ENCODE assay signal across 20 cellular contexts in genomic region chr15:42691770-42692169, GRCh38. TPM values are rescaled to one million over a fixed set of nuclear protein-coding genes. Genes with fewer than 3 reads are reported as not detected.
DNase-seq lines count a peak whose midpoint lies in the region; ATAC-seq, FAIRE-seq and TF ChIP-seq lines count a peak whose summit lies in the region.
"Had no signal": no experiment of that assay in that cellular context is flagged by ENCODE, and none has a peak within 500 bp of the region (broad histone marks: within the 10 kb centered on the region; RNA-seq: fewer than 3 reads in every experiment).

No MANE protein-coding gene starts in this region.

- H3K36me3 Mint-ChIP-seq in activated CD8-positive, alpha-beta T cell treated with anti-CD3 and anti-CD28 coated beads, Interleukin-2, amount 10 ng/mL, durations not matched to agents 7 days and 5 days (ENCODE audit: low read depth), result peaks cover 9% of the 10 kb centered on the region
- no peaks in the 10 kb centered on the region for H3K36me3 Mint-ChIP-seq in activated CD8-positive, alpha-beta T cell treated with anti-CD3 and anti-CD28 coated beads for 36 hours (ENCODE audit: low read depth)
- H3K36me3 Mint-ChIP-seq in H9 (ENCODE audit: insufficient read depth in 1 of 3, low read depth in 3 of 3), result peaks cover 0 to 14% (median 2%) of the 10 kb centered on the region in 3 experiments; a peak in 3 of 7 replicates
- peaks cover 16% of the 10 kb centered on the region for H3K36me3 Mint-ChIP-seq in endothelial cell (ENCODE audit: low read depth, unreplicated experiment)
- peaks cover 11% of the 10 kb centered on the region for H3K36me3 Mint-ChIP-seq in stimulated activated effector memory CD8-positive, alpha-beta T cell treated with anti-CD3 and anti-CD28 coated beads, Interleukin-12 subunit alpha, Interleukin-12 subunit beta, amount 100 ng/mL, for 72 hours

- no peak for DNase-seq in activated CD8-positive, alpha-beta T cell treated with anti-CD3 and anti-CD28 coated beads, Interleukin-2, amount 10 ng/mL, durations not matched to agents 7 days and 5 days
- DNase-seq in activated CD8-positive, alpha-beta T cell treated with anti-CD3 and anti-CD28 coated beads for 36 hours, result no peak
- DNase-seq in H9, result no peak
- no peak for DNase-seq in endothelial cell (ENCODE audit: low spot score)
- DNase-seq in stimulated activated effector memory CD8-positive, alpha-beta T cell treated with anti-CD3 and anti-CD28 coated beads, Interleukin-12 subunit alpha, Interleukin-12 subunit beta, amount 100 ng/mL, for 72 hours (ENCODE audit: low spot score in 2 of 2), result no peak
- DNase-seq in NCI-H748 treated with DMSO at 0.1 percent for 48 hours (lab: John Stamatoyannopoulos, UW), result no peak
- DNase-seq in H54 (ENCODE audit: insufficient read length, low spot score), result no peak
- DNase-seq: CD4-positive, alpha-beta T cell; HFFc6; NCI-H1417 treated with DMSO at 0.1 percent for 48 hours; NCI-H187 treated with DMSO at 0.1 percent for 48 hours; NCI-H2227 treated with DMSO at 0.1 percent for 48 hours; NCI-H524; SHP77 had no signal

- no peaks in the 10 kb centered on the region for H3K23me2 ChIP-seq in H9 (ENCODE audit: insufficient read length, low read depth, low read length, poor library complexity, severe bottlenecking)

- CTCF ChIA-PET in activated CD8-positive, alpha-beta T cell treated with anti-CD3 and anti-CD28 coated beads, Interleukin-2, amount 10 ng/mL, durations not matched to agents 7 days and 5 days (lab: Charles Lee), result no interaction called here
- CTCF ChIA-PET in activated CD8-positive, alpha-beta T cell treated with anti-CD3 and anti-CD28 coated beads for 36 hours (lab: Charles Lee), result no interaction called here

- H3K56ac ChIP-seq in H9 (ENCODE audit: insufficient read length, low read depth, low read length), result no peak overlapping the region

- H3K4me1 Mint-ChIP-seq in activated CD8-positive, alpha-beta T cell treated with anti-CD3 and anti-CD28 coated beads, Interleukin-2, amount 10 ng/mL, durations not matched to agents 7 days and 5 days (ENCODE audit: low read depth), result peaks cover 24% of the 10 kb centered on the region
- peaks cover 13% of the 10 kb centered on the region for H3K4me1 Mint-ChIP-seq in activated CD8-positive, alpha-beta T cell treated with anti-CD3 and anti-CD28 coated beads for 36 hours (ENCODE audit: low read depth)
- peaks cover 0 to 3% of the 10 kb centered on the region in 2 experiments; a peak in 1 of 4 replicates for H3K4me1 Mint-ChIP-seq in H9
- H3K4me1 Mint-ChIP-seq in endothelial cell (ENCODE audit: unreplicated experiment), result no peaks in the 10 kb centered on the region
- H3K4me1 Mint-ChIP-seq in stimulated activated effector memory CD8-positive, alpha-beta T cell treated with anti-CD3 and anti-CD28 coated beads, Interleukin-12 subunit alpha, Interleukin-12 subunit beta, amount 100 ng/mL, for 72 hours, result peaks cover 16% of the 10 kb centered on the region

- peak overlapping the region; percentile 31 for H3K27ac Mint-ChIP-seq in activated CD8-positive, alpha-beta T cell treated with anti-CD3 and anti-CD28 coated beads, Interleukin-2, amount 10 ng/mL, durations not matched to agents 7 days and 5 days
- no peak overlapping the region for H3K27ac Mint-ChIP-seq in activated CD8-positive, alpha-beta T cell treated with anti-CD3 and anti-CD28 coated beads for 36 hours
- H3K27ac Mint-ChIP-seq in H9 (peak overlapping the region in 2 of 3 experiments; percentile 87 to 93; a peak in 3 of 7 replicates), endothelial cell (ENCODE audit: unreplicated experiment) (peak overlapping the region; percentile 18)
- peak overlapping the region; percentile 85 for H3K27ac Mint-ChIP-seq in stimulated activated effector memory CD8-positive, alpha-beta T cell treated with anti-CD3 and anti-CD28 coated beads, Interleukin-12 subunit alpha, Interleukin-12 subunit beta, amount 100 ng/mL, for 72 hours
- H3K27ac Mint-ChIP-seq: CD4-positive, alpha-beta T cell; HFFc6 had no signal

- H3K4ac ChIP-seq in H9 (ENCODE audit: low read depth, low read length), result no peak overlapping the region

- no peak overlapping the region for H3T11ph ChIP-seq in H9 (ENCODE audit: low read length)

- H3K23ac ChIP-seq in H9 (ENCODE audit: insufficient read length, low read depth, low read length), result no peak overlapping the region

- H2AK5ac ChIP-seq in H9 (ENCODE audit: insufficient read length, low read length), result no peak overlapping the region

- H3K18ac ChIP-seq in H9 (ENCODE audit: insufficient read length, low read depth, low read length), result no peak overlapping the region

- TF ChIP-seq CTCF in activated CD8-positive, alpha-beta T cell treated with anti-CD3 and anti-CD28 coated beads for 36 hours (IDR thresholded peaks at IDR 0.05), result no peak
- TF ChIP-seq CTCF in H9 (conservative IDR thresholded peaks at IDR 0.05), result no peak
- no peak for TF ChIP-seq CTCF in endothelial cell (IDR thresholded peaks at IDR 0.05; ENCODE audit: unreplicated experiment)

- intact Hi-C loops in activated CD8-positive, alpha-beta T cell treated with anti-CD3 and anti-CD28 coated beads for 36 hours (cut with micrococcal nuclease), result no loop called here

- no peak overlapping the region for H2BK15ac ChIP-seq in H9 (ENCODE audit: low read depth, low read length)

- H3K79me1 ChIP-seq in H9 (ENCODE audit: insufficient read depth, low read depth, low read length, poor library complexity, severe bottlenecking), result no peaks in the 10 kb centered on the region

- no peaks in the 10 kb centered on the region for H3K4me1 ChIP-seq in H9 (ENCODE audit: insufficient read depth, low read length)
- H3K4me1 ChIP-seq: Caco-2 had no signal

- ATAC-seq in activated CD8-positive, alpha-beta T cell treated with anti-CD3 and anti-CD28 coated beads, Interleukin-2, amount 10 ng/mL, durations not matched to agents 7 days and 5 days, result no peak
- ATAC-seq in activated CD8-positive, alpha-beta T cell treated with anti-CD3 and anti-CD28 coated beads for 36 hours, result no peak
- no peak for ATAC-seq in stimulated activated effector memory CD8-positive, alpha-beta T cell treated with anti-CD3 and anti-CD28 coated beads, Interleukin-12 subunit alpha, Interleukin-12 subunit beta, amount 100 ng/mL, for 72 hours
- ATAC-seq in GM21423 (IDR thresholded peaks at IDR 0.05; ENCODE audit: unreplicated experiment), result no peak

- H4K8ac ChIP-seq in H9 (replicated peaks; ENCODE audit: insufficient read length, low read depth, low read length), result no peak overlapping the region

- FAIRE-seq in H54 (lab: Jason Lieb, UNC), result no peak
- FAIRE-seq: A204.1, H1 had no signal

- no peak for TF ChIP-seq POLR2A in H54 (IDR thresholded peaks at IDR 0.05; ENCODE audit: low read depth, low read length)

- no peak overlapping the region for H2BK120ac ChIP-seq in H9 (ENCODE audit: low read depth, low read length, poor library complexity, severe bottlenecking)

- no peaks in the 10 kb centered on the region for H4K20me1 ChIP-seq in H9 (ENCODE audit: control insufficient read depth, insufficient read depth, insufficient read length)

- H3K9me3 ChIP-seq in H9 (ENCODE audit: control insufficient read depth, low read depth, low read length), result no peaks in the 10 kb centered on the region
- H3K9me3 ChIP-seq: Caco-2 had no signal

- no peaks in the 10 kb centered on the region for H3K79me2 ChIP-seq in H9 (ENCODE audit: insufficient read depth, low read length)

- H3K9ac ChIP-seq in H9 (ENCODE audit: extremely low read depth, insufficient read length, low read length), result no peak overlapping the region
- H3K9ac ChIP-seq: KMS-11 had no signal

- POLR2A ChIA-PET in activated CD8-positive, alpha-beta T cell treated with anti-CD3 and anti-CD28 coated beads, Interleukin-2, amount 10 ng/mL, durations not matched to agents 7 days and 5 days (lab: Charles Lee), result no interaction called here
- POLR2A ChIA-PET in activated CD8-positive, alpha-beta T cell treated with anti-CD3 and anti-CD28 coated beads for 36 hours (lab: Charles Lee), result no interaction called here

- WGBS in H9 (ENCODE audit: extremely low coverage, insufficient read length, low lambda C conversion rate), result no CpG with 5 or more reads among the region's 9 CpGs

- H2BK20ac ChIP-seq in H9 (ENCODE audit: low read depth, low read length, poor library complexity, severe bottlenecking), result no peak overlapping the region

- H2BK12ac ChIP-seq in H9 (ENCODE audit: insufficient read length, low read depth, low read length), result no peak overlapping the region

- no peak overlapping the region; the same call in 1 of the 2 replicates for H3K14ac ChIP-seq in H9 (ENCODE audit: insufficient read depth, low read length)

- H3K27ac ChIP-seq in H9 (ENCODE audit: insufficient read length, low read depth, low read length), result no peak overlapping the region
- H3K27ac ChIP-seq: HL-60, KMS-11 had no signal

- H3K4me2 ChIP-seq in H9 (ENCODE audit: insufficient read depth, insufficient read length, low read length), result no peak overlapping the region
- H3K4me2 ChIP-seq: KMS-11 had no signal

- H3K27me3 ChIP-seq in H9 (ENCODE audit: insufficient read depth, low read length), result no peaks in the 10 kb centered on the region

- no peak overlapping the region for H2BK5ac ChIP-seq in H9 (ENCODE audit: insufficient read length, low read length)

- no peaks in the 10 kb centered on the region for H3K9me3 Mint-ChIP-seq in activated CD8-positive, alpha-beta T cell treated with anti-CD3 and anti-CD28 coated beads, Interleukin-2, amount 10 ng/mL, durations not matched to agents 7 days and 5 days (ENCODE audit: insufficient read depth)
- no peaks in the 10 kb centered on the region for H3K9me3 Mint-ChIP-seq in activated CD8-positive, alpha-beta T cell treated with anti-CD3 and anti-CD28 coated beads for 36 hours
- H3K9me3 Mint-ChIP-seq in H9 (no peaks in the 10 kb centered on the region), endothelial cell (ENCODE audit: unreplicated experiment) (no peaks in the 10 kb centered on the region)
- no peaks in the 10 kb centered on the region for H3K9me3 Mint-ChIP-seq in stimulated activated effector memory CD8-positive, alpha-beta T cell treated with anti-CD3 and anti-CD28 coated beads, Interleukin-12 subunit alpha, Interleukin-12 subunit beta, amount 100 ng/mL, for 72 hours
- H3K9me3 Mint-ChIP-seq: CD4-positive, alpha-beta T cell; HFFc6 had no signal

- no peak overlapping the region for H4K5ac ChIP-seq in H9 (ENCODE audit: insufficient read length, low read depth, low read length)

- no peak overlapping the region for H4K91ac ChIP-seq in H9 (ENCODE audit: insufficient read length, low read depth, low read length)

- H3K4me3 Mint-ChIP-seq in activated CD8-positive, alpha-beta T cell treated with anti-CD3 and anti-CD28 coated beads, Interleukin-2, amount 10 ng/mL, durations not matched to agents 7 days and 5 days, result no peak overlapping the region
- no peak overlapping the region for H3K4me3 Mint-ChIP-seq in activated CD8-positive, alpha-beta T cell treated with anti-CD3 and anti-CD28 coated beads for 36 hours
- H3K4me3 Mint-ChIP-seq in H9 (no peak overlapping the region), endothelial cell (ENCODE audit: unreplicated experiment) (peak overlapping the region; percentile 44)
- H3K4me3 Mint-ChIP-seq in stimulated activated effector memory CD8-positive, alpha-beta T cell treated with anti-CD3 and anti-CD28 coated beads, Interleukin-12 subunit alpha, Interleukin-12 subunit beta, amount 100 ng/mL, for 72 hours, result no peak overlapping the region
- H3K4me3 Mint-ChIP-seq: CD4-positive, alpha-beta T cell; HFFc6 had no signal

- H3K27me3 Mint-ChIP-seq in activated CD8-positive, alpha-beta T cell treated with anti-CD3 and anti-CD28 coated beads, Interleukin-2, amount 10 ng/mL, durations not matched to agents 7 days and 5 days (ENCODE audit: low read depth), result no peaks in the 10 kb centered on the region
- no peaks in the 10 kb centered on the region for H3K27me3 Mint-ChIP-seq in activated CD8-positive, alpha-beta T cell treated with anti-CD3 and anti-CD28 coated beads for 36 hours
- H3K27me3 Mint-ChIP-seq in H9 (ENCODE audit: low read depth) (no peaks in the 10 kb centered on the region), endothelial cell (ENCODE audit: unreplicated experiment) (peaks cover 8% of the 10 kb centered on the region)
- H3K27me3 Mint-ChIP-seq: CD4-positive, alpha-beta T cell had no signal

- H2AFZ ChIP-seq in H9 (ENCODE audit: low read length), result no peak overlapping the region

RNA-seq across cellular contexts. Expression of gene CDAN1, which starts 45.2 kb away (rescaled TPM):
- total RNA-seq in activated CD8-positive, alpha-beta T cell treated with anti-CD3 and anti-CD28 coated beads, Interleukin-2, amount 10 ng/mL, durations not matched to agents 7 days and 5 days, result 10 to 100 TPM; 21.6 to 25.0 TPM
- total RNA-seq in activated CD8-positive, alpha-beta T cell treated with anti-CD3 and anti-CD28 coated beads for 36 hours, result 10 to 100 TPM; 18.3 to 19.0 TPM
- total RNA-seq in H9 (2021), result 20.0 and 20.4 TPM in 2 replicates
- 29.9 TPM for total RNA-seq in endothelial cell (ENCODE audit: unreplicated experiment)
